8 cellular contexts compared by ENCODE assay signal in the genomic region with DNA sequence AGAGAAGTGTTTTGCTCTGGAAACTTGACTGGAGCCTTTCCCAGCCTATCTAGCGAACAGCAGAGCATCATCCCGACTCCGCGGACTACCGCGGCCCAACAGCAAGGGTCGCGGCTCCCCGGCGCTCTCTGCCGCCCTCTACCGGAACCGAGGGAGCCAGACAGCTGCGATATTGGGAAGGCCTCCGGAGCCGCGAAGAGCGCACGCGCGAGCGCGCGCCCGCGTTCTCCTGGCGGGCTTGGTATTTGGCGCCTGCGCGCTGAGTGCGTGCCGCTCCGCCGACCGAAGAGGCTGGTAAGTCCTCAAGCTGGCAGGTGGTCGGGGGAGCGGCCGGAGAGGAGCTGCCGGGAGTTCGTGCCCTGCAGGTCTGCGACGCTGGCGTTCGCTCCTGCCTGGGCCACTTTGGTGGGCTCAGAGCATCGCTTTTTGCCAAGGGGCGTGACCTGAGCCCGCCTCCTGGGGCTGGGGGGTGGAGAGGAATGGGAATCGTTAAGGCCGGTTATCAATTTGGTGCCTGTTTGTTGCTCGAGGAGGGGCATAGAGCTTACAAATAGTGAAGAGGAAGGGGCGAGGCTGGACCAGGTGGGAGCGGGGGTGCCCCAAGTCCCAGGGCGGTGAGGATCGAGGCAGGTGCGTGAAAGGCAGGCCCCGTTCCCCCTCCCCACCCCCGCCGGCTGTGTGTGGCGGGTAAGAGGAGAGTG. TPM values are rescaled to one million over a fixed set of nuclear protein-coding genes. Genes with fewer than 3 reads are reported as not detected.
A peak's percentile ranks its signal among the peaks of the same experiment; 100 is the strongest.
DNase-seq lines count a peak whose midpoint lies in the region; ATAC-seq and TF ChIP-seq lines count a peak whose summit lies in the region.

TMEM106C (plus strand) TSS at position 257 of the 701 bp plus-strand sequence. CDS start 641 bp downstream, outside the sequence.

- DNase-seq in NCI-H1417 (lab: John Stamatoyannopoulos, UW) = peak; percentile 97 to 98 (median 98)
- peak; percentile 86 for DNase-seq in T follicular helper cell (ENCODE audit: low read depth)
- DNase-seq in adipocyte (ENCODE audit: low read depth) = peak; percentile 97
- DNase-seq in heart left ventricle = peak; percentile 89 to 97 (median 92)
- DNase-seq in pons (ENCODE audit: low spot score) = peak; percentile 86
- peak; percentile 97 for DNase-seq in type B pancreatic cell (ENCODE audit: extremely low spot score, unreplicated experiment)

- ATAC-seq in HG02763 (IDR thresholded peaks at IDR 0.05; ENCODE audit: unreplicated experiment) = peak; percentile 92
- ATAC-seq in heart left ventricle = peak; percentile 88 to 97 (median 95)

- H3K27me3 Mint-ChIP-seq in type B pancreatic cell = peaks cover 7% of the 10 kb centered on the region

- no peak for TF ChIP-seq POLR2A in heart left ventricle (IDR thresholded peaks at IDR 0.05)

- intact Hi-C loops in heart left ventricle (cut with DNase I) = loop anchor here in 7 of 10 donors (5.0 to 10.0 kb wide), 7 partner anchors 39 to 249 kb away; partner anchors contain the start of genes ASB8 (in 2 of the 7), COL2A1 (in 2 of the 7) and CCDC184 (in 1 of the 7)

- peak within 1 kb of the TSS; percentile 99 for H3K4me3 Mint-ChIP-seq in type B pancreatic cell

- no peaks in the 10 kb centered on the region for H3K9me3 ChIP-seq in adipocyte (ENCODE audit: control insufficient read depth, low read length)
- no peaks in the 10 kb centered on the region for H3K9me3 ChIP-seq in heart left ventricle

- peaks cover 26% of the 10 kb centered on the region for H3K4me1 Mint-ChIP-seq in type B pancreatic cell (ENCODE audit: unreplicated experiment)

- 0 to 1% (median 1%) methylated on average over 42 to 59 of the region's 59 CpGs for WGBS in heart left ventricle, 4 donors

- H3K27ac Mint-ChIP-seq in type B pancreatic cell = peak within 1 kb of the TSS; percentile 83

- H3K4me1 ChIP-seq in adipocyte (ENCODE audit: control insufficient read depth, insufficient read depth, low read length) (peaks cover 29% of the 10 kb centered on the region), heart left ventricle (peaks cover 0 to 45% (median 18%) of the 10 kb centered on the region in 12 donors)

- H3K27ac ChIP-seq in heart left ventricle = peak within 1 kb of the TSS in 8 of 12 donors; percentile 14 to 73 (median 56)

- H3K36me3 ChIP-seq in adipocyte (ENCODE audit: control insufficient read depth, insufficient read depth, low read length, severe bottlenecking) (no peaks in the 10 kb centered on the region), heart left ventricle (peaks cover 0 to 25% (median 8%) of the 10 kb centered on the region in 9 donors)

- peak; percentile 99 for TF ChIP-seq CTCF in GM12874 (IDR thresholded peaks at IDR 0.05; ENCODE audit: insufficient read depth, low read depth, low read length)
- TF ChIP-seq CTCF in heart left ventricle (IDR thresholded peaks at IDR 0.05) = peak; percentile 94 to 99 (median 98)
- TF ChIP-seq CTCF in type B pancreatic cell (conservative IDR thresholded peaks at IDR 0.05) = peak; percentile 99

- peak within 1 kb of the TSS; percentile 79 for H3K9ac ChIP-seq in adipocyte (ENCODE audit: low read length)

- peaks cover 14% of the 10 kb centered on the region for H3K27me3 ChIP-seq in adipocyte (replicated peaks; ENCODE audit: control insufficient read depth, insufficient read depth, low read length)
- no peaks in the 10 kb centered on the region for H3K27me3 ChIP-seq in heart left ventricle

- H3K4me3 ChIP-seq in adipocyte (ENCODE audit: low read length) (peak within 1 kb of the TSS; percentile 94), heart left ventricle (peak within 1 kb of the TSS; percentile 59 to 91 (median 82))

- H3K9me3 Mint-ChIP-seq in type B pancreatic cell = no peaks in the 10 kb centered on the region

- H3K36me3 Mint-ChIP-seq in type B pancreatic cell = no peaks in the 10 kb centered on the region

RNA-seq across cellular contexts. Expression of gene TMEM106C, which starts in this region (rescaled TPM):
- total RNA-seq in heart left ventricle = 10 to 100 TPM; 39.3 to 66.6 (median 50.0) TPM
- 10 to 100 TPM; 23.0 to 63.9 TPM for polyA plus RNA-seq in heart left ventricle
- total RNA-seq in type B pancreatic cell (ENCODE audit: low replicate concordance) = 76.7 and 77.1 TPM in 2 replicates

Comparison
In these comparisons a context has a peak if more than half of its experiments do, and no peak if none do; other contexts are left out.
1. Peak in every context shown above with its lines: DNase-seq, ATAC-seq, H3K4me3 ChIP-seq and H3K27ac ChIP-seq.